30 cellular contexts compared by ENCODE assay signal in the genomic region with DNA sequence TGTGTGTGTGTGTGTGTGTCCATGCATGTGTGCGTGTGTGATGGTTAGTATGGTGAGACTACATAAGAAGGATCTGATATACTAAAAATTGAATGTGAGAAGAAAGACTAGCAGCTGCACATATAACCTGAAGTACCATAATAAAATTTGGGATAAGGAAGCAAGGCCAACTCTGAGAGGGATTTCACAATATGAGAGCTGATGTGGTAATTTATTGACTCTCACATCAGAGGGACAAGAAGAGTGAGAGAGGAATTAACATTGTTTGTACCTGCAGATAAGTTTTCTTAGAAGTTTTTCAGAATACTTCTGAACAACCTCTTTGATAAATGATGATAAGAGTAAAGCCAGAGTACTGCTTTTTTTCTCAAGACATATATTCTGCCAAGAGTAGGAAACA.
"Had no signal": no experiment of that assay in that cellular context is flagged by ENCODE, and none has a peak within 500 bp of the region (broad histone marks: within the 10 kb centered on the region; RNA-seq: fewer than 3 reads in every experiment).

No MANE protein-coding gene starts in this region.

- H3K4me3 ChIP-seq: ascending aorta, breast epithelium, cardiac muscle cell, colonic mucosa, dorsolateral prefrontal cortex, esophagus muscularis mucosa, gastrocnemius medialis, heart right ventricle had no signal

- H3K27ac ChIP-seq: ascending aorta, breast epithelium, cardiac muscle cell, colonic mucosa, dorsolateral prefrontal cortex, esophagus muscularis mucosa, foreskin keratinocyte, gastrocnemius medialis, heart right ventricle had no signal

- ATAC-seq: activated CD4-positive, alpha-beta T cell treated with anti-CD3 and anti-CD28 coated beads for 36 hours; activated CD8-positive, alpha-beta memory T cell treated with anti-CD3 and anti-CD28 coated beads, Interleukin-2, amount 10 ng/mL, durations not matched to agents 7 days and 5 days; activated CD8-positive, alpha-beta T cell treated with anti-CD3 and anti-CD28 coated beads, Interleukin-2, amount 10 ng/mL, durations not matched to agents 7 days and 5 days; activated naive CD8-positive, alpha-beta T cell treated with anti-CD3 and anti-CD28 coated beads, Interleukin-2, amount 50 U/mL, for 24 hours; effector memory CD8-positive, alpha-beta T cell; foreskin keratinocyte; gastrocnemius medialis; heart right ventricle; T-helper 17 cell had no signal

- H3K4me1 ChIP-seq: ascending aorta, breast epithelium, colonic mucosa, esophagus muscularis mucosa, foreskin keratinocyte, gastrocnemius medialis, heart right ventricle had no signal

- H3K9me3 ChIP-seq: ascending aorta, breast epithelium, colonic mucosa, gastrocnemius medialis had no signal

- H3K36me3 ChIP-seq: ascending aorta, breast epithelium, cardiac muscle cell, colonic mucosa, esophagus muscularis mucosa, gastrocnemius medialis, heart right ventricle had no signal

- H3K27me3 ChIP-seq: ascending aorta, breast epithelium, cardiac muscle cell, colonic mucosa, dorsolateral prefrontal cortex, esophagus muscularis mucosa, foreskin keratinocyte, gastrocnemius medialis had no signal

- DNase-seq: activated CD4-positive, alpha-beta memory T cell treated with anti-CD3 and anti-CD28 coated beads for 36 hours; activated CD4-positive, alpha-beta T cell treated with anti-CD3 and anti-CD28 coated beads for 36 hours; activated CD4-positive, alpha-beta T cell treated with anti-CD3 and anti-CD28 coated beads, Interleukin-2, amount 10 ng/mL, durations not matched to agents 24 days and 14 days; activated CD4-positive, CD25-positive, alpha-beta regulatory T cell; activated CD4-positive, CD25-positive, alpha-beta regulatory T cell treated with anti-CD3 and anti-CD28 coated beads, Interleukin-2, amount 50 U/mL, for 72 hours; activated CD8-positive, alpha-beta memory T cell treated with anti-CD3 and anti-CD28 coated beads, Interleukin-2, amount 10 ng/mL, durations not matched to agents 7 days and 5 days; activated CD8-positive, alpha-beta memory T cell treated with anti-CD3 and anti-CD28 coated beads, Interleukin-2, amount 50 U/mL, for 4 hours; activated CD8-positive, alpha-beta T cell treated with anti-CD3 and anti-CD28 coated beads, Interleukin-2, amount 10 ng/mL, durations not matched to agents 7 days and 5 days; activated effector memory CD4-positive, alpha-beta T cell treated with anti-CD3 and anti-CD28 coated beads, Interleukin-2, amount 50 U/mL, for 16 hours; activated naive CD4-positive, alpha-beta T cell treated with anti-CD3 and anti-CD28 coated beads for 36 hours; activated naive CD8-positive, alpha-beta T cell treated with anti-CD3 and anti-CD28 coated beads for 36 hours; activated naive CD8-positive, alpha-beta T cell treated with anti-CD3 and anti-CD28 coated beads, Interleukin-2, amount 50 U/mL, for 24 hours; activated T-cell treated with anti-CD3 and anti-CD28 coated beads, Interleukin-2, amount 50 U/mL, for 1 hour; activated T-cell treated with anti-CD3 and anti-CD28 coated beads, Interleukin-2, amount 50 U/mL, for 48 hours; central memory CD4-positive, alpha-beta T cell; cerebellar nuclear complex; colonic mucosa; dorsolateral prefrontal cortex; effector memory CD8-positive, alpha-beta T cell; erythroblast; foreskin keratinocyte; gastrocnemius medialis; heart right ventricle; T-helper 1 cell; T-helper 17 cell; T1000 had no signal
